ENCODE assay signal across 20 cellular contexts in the genomic region with DNA sequence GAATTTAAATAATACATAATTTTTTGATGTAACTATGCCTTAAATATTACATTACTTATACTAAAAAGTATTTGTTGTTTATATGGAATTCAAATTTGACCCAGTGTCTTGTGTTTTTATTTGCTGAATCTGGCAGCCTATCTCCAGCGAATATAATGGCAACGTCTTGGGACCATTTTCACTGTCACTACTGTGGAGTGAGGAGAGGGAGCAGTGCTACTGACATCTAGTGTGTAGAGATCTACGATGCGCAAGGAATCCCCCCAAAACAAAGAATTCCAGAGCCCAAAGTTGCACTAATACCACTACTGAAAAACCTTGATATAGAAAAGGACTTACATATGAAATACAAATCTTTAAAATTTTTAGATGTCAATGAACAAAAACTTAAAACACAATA.
DNase-seq lines count a peak whose midpoint lies in the region; ATAC-seq, FAIRE-seq and TF ChIP-seq lines count a peak whose summit lies in the region.
"Had no signal": no experiment of that assay in that cellular context is flagged by ENCODE, and none has a peak within 500 bp of the region (broad histone marks: within the 10 kb centered on the region; RNA-seq: fewer than 3 reads in every experiment).

No MANE protein-coding gene starts in this region.

- WGBS in H9 (ENCODE audit: extremely low coverage, insufficient read length, low lambda C conversion rate): no CpG with 5 or more reads among the region's 4 CpGs
- 10% methylated on average over 4 of the region's 4 CpGs for WGBS in K562 (ENCODE audit: insufficient coverage, low coverage, missing lambda C conversion rate)

- H3K27me3 Mint-ChIP-seq in H9 (ENCODE audit: low read depth): no peaks in the 10 kb centered on the region; the same call in 1 of the 2 replicates
- peaks cover 0 to 4% (median 0%) of the 10 kb centered on the region in 3 donors for H3K27me3 Mint-ChIP-seq in immature natural killer cell (ENCODE audit: low read depth in 3 of 3)
- H3K27me3 Mint-ChIP-seq: CD4-positive, alpha-beta T cell had no signal

- H3K4me3 ChIP-seq in K562: no peak overlapping the region
- H3K4me3 ChIP-seq: HAP-1 had no signal

- H3K4me2 ChIP-seq in H9 (ENCODE audit: insufficient read depth, insufficient read length, low read length) (no peak overlapping the region), K562 (ENCODE audit: insufficient read depth, low read length) (peak overlapping the region; percentile 53; the same call in 1 of the 2 replicates)

- no peaks in the 10 kb centered on the region; a peak in 1 of 7 replicates for H3K36me3 Mint-ChIP-seq in H9 (ENCODE audit: insufficient read depth in 1 of 3, low read depth in 3 of 3)
- H3K36me3 Mint-ChIP-seq in immature natural killer cell: no peaks in the 10 kb centered on the region

- H3K23ac ChIP-seq in H9 (ENCODE audit: insufficient read length, low read depth, low read length): no peak overlapping the region

- TF ChIP-seq EP300 in K562 (IDR thresholded peaks at IDR 0.05; ENCODE audit: low read length): no peak

- intact Hi-C loops in K562 (cut with micrococcal nuclease): no loop called here

- TF ChIP-seq POLR2A in K562 (conservative IDR thresholded peaks at IDR 0.05) (no peak), erythroblast (IDR thresholded peaks at IDR 0.05; ENCODE audit: low read length) (no peak)

- H3K79me2 ChIP-seq in H9 (ENCODE audit: insufficient read depth, low read length) (no peaks in the 10 kb centered on the region), K562 (ENCODE audit: control insufficient read depth, insufficient read depth, low read length) (no peaks in the 10 kb centered on the region)

- H3K27me3 ChIP-seq in H9 (ENCODE audit: insufficient read depth, low read length): no peaks in the 10 kb centered on the region
- no peaks in the 10 kb centered on the region for H3K27me3 ChIP-seq in K562 (ENCODE audit: control insufficient read depth in 2 of 2, insufficient read depth in 2 of 2, low read length in 2 of 2)
- H3K27me3 ChIP-seq: BE2C had no signal

- peaks cover 2% of the 10 kb centered on the region for H3K23me2 ChIP-seq in H9 (ENCODE audit: insufficient read length, low read depth, low read length, poor library complexity, severe bottlenecking)

- no peak overlapping the region for H2BK5ac ChIP-seq in H9 (ENCODE audit: insufficient read length, low read length)

- H2AFZ ChIP-seq in H9 (ENCODE audit: low read length) (no peak overlapping the region), K562 (ENCODE audit: low read depth, low read length) (0 out of 2 replicates have a peak overlapping the region, but pooled peaks have one; percentile 14)

- H2BK120ac ChIP-seq in H9 (ENCODE audit: low read depth, low read length, poor library complexity, severe bottlenecking): no peak overlapping the region

- H4K20me1 ChIP-seq in H9 (ENCODE audit: control insufficient read depth, insufficient read depth, insufficient read length) (no peaks in the 10 kb centered on the region), K562 (replicated peaks; ENCODE audit: control insufficient read depth, insufficient read depth, low read length) (no peaks in the 10 kb centered on the region)

- H3K27ac Mint-ChIP-seq in H9 (no peak overlapping the region), immature natural killer cell (no peak overlapping the region)
- H3K27ac Mint-ChIP-seq: CD4-positive, alpha-beta T cell had no signal

- TF ChIP-seq CTCF in H9 (conservative IDR thresholded peaks at IDR 0.05): peak; percentile 25; the same call in 1 of the 3 replicates
- TF ChIP-seq CTCF in K562 (IDR thresholded peaks at IDR 0.05 in 2 of 3, conservative IDR thresholded peaks at IDR 0.05 in 1 of 3; ENCODE audit: insufficient read depth in 2 of 3, low read depth in 1 of 3, low read length in 3 of 3): no peak
- TF ChIP-seq CTCF in RWPE1 (conservative IDR thresholded peaks at IDR 0.05; ENCODE audit: low read depth): no peak

- no peak overlapping the region for H3K14ac ChIP-seq in H9 (ENCODE audit: insufficient read depth, low read length)

- no TSS peak for BruUV-seq in K562 (replicated peaks; lab: Mats Ljungman, UMichigan)

- POLR2A ChIA-PET in K562 (lab: Yijun Ruan, JAX): no interaction called here
- POLR2A ChIA-PET in RWPE1 (lab: Yijun Ruan, JAX; ENCODE audit: low non-redundant PET): no interaction called here

- H3K18ac ChIP-seq in H9 (ENCODE audit: insufficient read length, low read depth, low read length): no peak overlapping the region

- H4K5ac ChIP-seq in H9 (ENCODE audit: insufficient read length, low read depth, low read length): no peak overlapping the region

- H3K9ac ChIP-seq in H9 (ENCODE audit: extremely low read depth, insufficient read length, low read length) (no peak overlapping the region), K562 (ENCODE audit: insufficient read depth in 1 of 2, low read depth in 2 of 2, low read length in 2 of 2) (no peak overlapping the region)

- H3K4me1 Mint-ChIP-seq in H9 (peaks cover 14 to 22% of the 10 kb centered on the region in 2 experiments), immature natural killer cell (no peaks in the 10 kb centered on the region)

- H2AK5ac ChIP-seq in H9 (ENCODE audit: insufficient read length, low read length): no peak overlapping the region

- H3K4me3 Mint-ChIP-seq in H9 (no peak overlapping the region), immature natural killer cell (no peak overlapping the region)
- H3K4me3 Mint-ChIP-seq: CD4-positive, alpha-beta T cell had no signal

- in situ Hi-C loops in K562 (cut with MboI): no loop called here

- no peak for FAIRE-seq in K562 (lab: Jason Lieb, UNC)
- FAIRE-seq: A204.1, D721Med, G401.6, GM12891, HTR-8/SVneo had no signal

- H4K8ac ChIP-seq in H9 (replicated peaks; ENCODE audit: insufficient read length, low read depth, low read length): no peak overlapping the region

- H3K9me3 Mint-ChIP-seq in H9: 0 out of 5 replicates have a peak, but pooled peaks cover 0 to 2% of the 10 kb centered on the region in 2 experiments
- H3K9me3 Mint-ChIP-seq in immature natural killer cell: peaks cover 0 to 4% (median 1%) of the 10 kb centered on the region in 6 donors

- H3K4me1 ChIP-seq in H9 (ENCODE audit: insufficient read depth, low read length) (peaks cover 5% of the 10 kb centered on the region; the same call in 1 of the 2 replicates), K562 (replicated peaks in 1 of 2; ENCODE audit: control insufficient read depth in 2 of 2, insufficient read depth in 2 of 2, low read length in 2 of 2) (peaks cover 0 to 7% of the 10 kb centered on the region in 2 experiments; a peak in 3 of 5 replicates)
- H3K4me1 ChIP-seq: BE2C, Caco-2, HAP-1 had no signal

- no peaks in the 10 kb centered on the region for H3K9me1 ChIP-seq in K562 (ENCODE audit: control insufficient read depth, insufficient read depth, low read length)

- no peaks in the 10 kb centered on the region for H3K36me3 ChIP-seq in K562 (ENCODE audit: control insufficient read depth, insufficient read depth, low read length)
- H3K36me3 ChIP-seq: BE2C, HAP-1 had no signal

- H3K27ac ChIP-seq in H9 (ENCODE audit: insufficient read length, low read depth, low read length) (no peak overlapping the region), K562 (ENCODE audit: extremely low read depth, low read depth, low read length) (no peak overlapping the region), RWPE1 (no peak overlapping the region)

- H3K56ac ChIP-seq in H9 (ENCODE audit: insufficient read length, low read depth, low read length): no peak overlapping the region

- H3K79me1 ChIP-seq in H9 (ENCODE audit: insufficient read depth, low read depth, low read length, poor library complexity, severe bottlenecking): no peaks in the 10 kb centered on the region

- no peak overlapping the region for H3T11ph ChIP-seq in H9 (ENCODE audit: low read length)

- ATAC-seq in K562: peak; percentile 70

- no peak overlapping the region for H3K4ac ChIP-seq in H9 (ENCODE audit: low read depth, low read length)

- no peak overlapping the region for H2BK12ac ChIP-seq in H9 (ENCODE audit: insufficient read length, low read depth, low read length)

- CTCF ChIA-PET in K562 (lab: Yijun Ruan, JAX; ENCODE audit: low intra/inter-chr PET ratio) (no interaction called here), RWPE1 (lab: Yijun Ruan, JAX) (no interaction called here)

- no peak for TF ChIP-seq RAD21 in K562 (CRISPR knock-in tag; conservative IDR thresholded peaks at IDR 0.05 in 1 of 2, IDR thresholded peaks at IDR 0.05 in 1 of 2)

- H3K9me3 ChIP-seq in H9 (ENCODE audit: control insufficient read depth, low read depth, low read length) (no peaks in the 10 kb centered on the region), K562 (replicated peaks; ENCODE audit: control insufficient read depth, insufficient read depth, low read depth, low read length) (no peaks in the 10 kb centered on the region)
- H3K9me3 ChIP-seq: BE2C, Caco-2, HAP-1 had no signal

- no peak overlapping the region for H2BK15ac ChIP-seq in H9 (ENCODE audit: low read depth, low read length)

- no peak overlapping the region for H2BK20ac ChIP-seq in H9 (ENCODE audit: low read depth, low read length, poor library complexity, severe bottlenecking)

- no peak overlapping the region for H4K91ac ChIP-seq in H9 (ENCODE audit: insufficient read length, low read depth, low read length)

- DNase-seq in H9 (no peak), K562 (ENCODE audit: extremely low read depth in 1 of 4, low spot score in 3 of 4) (peak in 1 of 4 experiments; percentile 3), erythroblast (lab: John Stamatoyannopoulos, UW) (peak; percentile 33 to 58), 8988T (no peak), immature natural killer cell (no peak), RWPE1 (ENCODE audit: low spot score) (no peak)
- DNase-seq: ACHN; BE2C; C1 segment of cervical spinal cord; Caco-2; CD4-positive, alpha-beta T cell; GOT3; IMR-90; KBM-7 had no signal

TF ChIP-seq in K562, 482 proteins besides CTCF, POLR2A, EP300 and RAD21 (continues in another document):
- no peak for TF ChIP-seq HNRNPUL1 (IDR thresholded peaks at IDR 0.05; ENCODE audit: low read length)
- no peak for TF ChIP-seq NONO (IDR thresholded peaks at IDR 0.05; ENCODE audit: low read depth in 2 of 2, low read length in 1 of 2)
- no peak for TF ChIP-seq TCF7 (IDR thresholded peaks at IDR 0.05; ENCODE audit: borderline replicate concordance)
- no peak for TF ChIP-seq TEAD2 (tag; IDR thresholded peaks at IDR 0.05)

Comparison
In these comparisons a context has a peak if more than half of its experiments do, and no peak if none do; other contexts are left out.
1. DNase-seq: peak in erythroblast (2 of 2); none in H9 (single experiment), 8988T (single experiment), immature natural killer cell (0 of 3) and RWPE1 (single experiment).